ENCODE assay signal across 19 cellular contexts in genomic region chr18:4230450-4231168, GRCh38.
"Had no signal": no experiment of that assay in that cellular context is flagged by ENCODE, and none has a peak within 500 bp of the region (broad histone marks: within the 10 kb centered on the region; RNA-seq: fewer than 3 reads in every experiment).

No MANE protein-coding gene starts in this region.

- H3K36me3 ChIP-seq: heart left ventricle, right lobe of liver, tibial nerve, upper lobe of right lung had no signal

- H3K4me3 ChIP-seq: dorsolateral prefrontal cortex, heart left ventricle, psoas muscle, right lobe of liver, testis, tibial nerve, upper lobe of right lung had no signal

- H3K4me1 ChIP-seq: heart left ventricle, psoas muscle, right lobe of liver, testis, tibial nerve, upper lobe of right lung had no signal

- DNase-seq: cortex of kidney; dorsolateral prefrontal cortex; effector CD8-positive, alpha-beta T cell; heart left ventricle; hippocampal formation; kidney glomerular epithelial cell; naive B cell; psoas muscle; retina; right lobe of liver; stimulated activated CD4-positive, alpha-beta T cell treated with anti-CD3 and anti-CD28 coated beads, Interleukin-1b, Interleukin-23, amount 100 ng/mL, for 48 hours; stimulated activated CD4-positive, alpha-beta T cell treated with anti-CD3 and anti-CD28 coated beads, Interleukin-4, amount 100 ng/mL, for 24 hours; stimulated activated naive CD8-positive, alpha-beta T cell treated with anti-CD3 and anti-CD28 coated beads, Interleukin-15, amount 100 ng/mL, for 72 hours; testis; upper lobe of right lung had no signal

- ATAC-seq: heart left ventricle; psoas muscle; right lobe of liver; stimulated activated memory B cell treated with anti-CD40 and anti-IgM and Interleukin-4, amounts not matched to agents 10 μg/mL and 1 μg/mL and 100 μg/mL, for 72 hours; stimulated activated naive CD8-positive, alpha-beta T cell treated with anti-CD3 and anti-CD28 coated beads, Interleukin-15, amount 100 ng/mL, for 72 hours; upper lobe of right lung had no signal

- FAIRE-seq: frontal cortex, islet of Langerhans had no signal

- H3K9me3 ChIP-seq: right lobe of liver, testis, upper lobe of right lung had no signal

- H3K27me3 ChIP-seq: dorsolateral prefrontal cortex, heart left ventricle, right lobe of liver, testis, tibial nerve, upper lobe of right lung had no signal
